ENCODE assay signal across 9 cellular contexts in genomic region chr19:50777830-50778303, GRCh38. TPM values are rescaled to one million over a fixed set of nuclear protein-coding genes. Genes with fewer than 3 reads are reported as not detected.
DNase-seq lines count a peak whose midpoint lies in the region; ATAC-seq, FAIRE-seq and TF ChIP-seq lines count a peak whose summit lies in the region.
"Had no signal": no experiment of that assay in that cellular context is flagged by ENCODE, and none has a peak within 500 bp of the region (broad histone marks: within the 10 kb centered on the region; RNA-seq: fewer than 3 reads in every experiment).

No MANE protein-coding gene starts in this region.

- DNase-seq in stimulated activated CD4-positive, alpha-beta T cell treated with anti-CD3 and anti-CD28 coated beads, Interleukin-4, amount 100 ng/mL, for 1 hour = peak; percentile 14
- no peak for DNase-seq in stimulated activated CD4-positive, alpha-beta T cell treated with anti-CD3 and anti-CD28 coated beads, Interleukin-12 subunit alpha, Interleukin-12 subunit beta, amount 100 ng/mL, for 4 hours
- DNase-seq in NT2/D1 (ENCODE audit: low read depth, low spot score) (peak; percentile 57), fibroblast of pulmonary artery (ENCODE audit: low read depth) (peak; percentile 27), MG63 (no peak), GM19239 (ENCODE audit: insufficient read length, low spot score) (no peak), KBM-7 (no peak)
- DNase-seq: AML-193 had no signal

- peaks cover 7% of the 10 kb centered on the region for H3K4me1 ChIP-seq in NT2/D1 (ENCODE audit: insufficient read depth, insufficient read length)

- H3K27me3 ChIP-seq in NT2/D1 (ENCODE audit: insufficient read depth, insufficient read length) (peaks cover 58% of the 10 kb centered on the region), MG63 (peaks cover 56% of the 10 kb centered on the region)

- no peak overlapping the region for H3K4me3 ChIP-seq in NT2/D1 (ENCODE audit: insufficient read length, low read depth)
- no peak overlapping the region for H3K4me3 ChIP-seq in fibroblast of pulmonary artery (replicated peaks; ENCODE audit: low read depth, low read length)
- no peak overlapping the region for H3K4me3 ChIP-seq in MG63

- H3K9ac ChIP-seq in NT2/D1 (ENCODE audit: insufficient read length, low read depth) = no peak overlapping the region

- TF ChIP-seq CTCF in fibroblast of pulmonary artery (IDR thresholded peaks at IDR 0.05; ENCODE audit: low read length, missing control alignments) = no peak

- ATAC-seq in GM18861 (IDR thresholded peaks at IDR 0.05; ENCODE audit: unreplicated experiment) = no peak

- H3K36me3 ChIP-seq in NT2/D1 (ENCODE audit: insufficient read depth, insufficient read length, low read length) (no peaks in the 10 kb centered on the region), MG63 (no peaks in the 10 kb centered on the region)

- H3K9me3 ChIP-seq in NT2/D1 (ENCODE audit: insufficient read depth, low read length) (no peaks in the 10 kb centered on the region), MG63 (peaks cover 6% of the 10 kb centered on the region)

- in situ Hi-C loops in KBM-7 (cut with MboI; ENCODE audit: low pct_unique_long_range_greater_than_20kb, low sequenced_read_pairs) = loop anchor here (25.0 kb wide), 1 partner anchor 416 kb away; the partner anchor contains the start of gene NAPSA

- no peak for FAIRE-seq in GM19239 (lab: Jason Lieb, UNC)

RNA-seq across cellular contexts. Expression of gene GPR32, which starts 7.6 kb away (rescaled TPM):
- not detected in 2 replicates for total RNA-seq in MG63 (2014; rRNA removed; shearing (Covaris generic); ENCODE audit: low replicate concordance)

RNA-seq across cellular contexts. Expression of gene ACP4, which starts 12.3 kb away (rescaled TPM):
- not detected in 2 replicates for total RNA-seq in MG63 (2014; rRNA removed; shearing (Covaris generic); ENCODE audit: low replicate concordance)

RNA-seq across cellular contexts. Expression of gene KLK1, which starts 45.7 kb away (rescaled TPM):
- total RNA-seq in MG63 (2014; rRNA removed; shearing (Covaris generic); ENCODE audit: low replicate concordance) = not detected in 2 replicates

RNA-seq across cellular contexts. Expression of gene CLEC11A, which starts 54.7 kb away (rescaled TPM):
- total RNA-seq in MG63 (2014; rRNA removed; shearing (Covaris generic); ENCODE audit: low replicate concordance) = 105 and 139 TPM in 2 replicates

RNA-seq across cellular contexts. Expression of gene KLK15, which starts 55.5 kb away (rescaled TPM):
- total RNA-seq in MG63 (2014; rRNA removed; shearing (Covaris generic); ENCODE audit: low replicate concordance) = not detected in 2 replicates

Comparison
In these comparisons a context has a peak if more than half of its experiments do, and no peak if none do; other contexts are left out.
1. DNase-seq: peak in stimulated activated CD4-positive, alpha-beta T cell treated with anti-CD3 and anti-CD28 coated beads, Interleukin-4, amount 100 ng/mL, for 1 hour (single experiment), NT2/D1 (single experiment) and fibroblast of pulmonary artery (single experiment); none in stimulated activated CD4-positive, alpha-beta T cell treated with anti-CD3 and anti-CD28 coated beads, Interleukin-12 subunit alpha, Interleukin-12 subunit beta, amount 100 ng/mL, for 4 hours (single experiment), MG63 (single experiment), GM19239 (single experiment) and KBM-7 (single experiment).